13 cellular contexts compared by ENCODE assay signal in genomic region chr17:32878211-32878610, GRCh38. TPM values are rescaled to one million over a fixed set of nuclear protein-coding genes. Genes with fewer than 3 reads are reported as not detected.
DNase-seq lines count a peak whose midpoint lies in the region; ATAC-seq and TF ChIP-seq lines count a peak whose summit lies in the region.
"Had no signal": no experiment of that assay in that cellular context is flagged by ENCODE, and none has a peak within 500 bp of the region (broad histone marks: within the 10 kb centered on the region; RNA-seq: fewer than 3 reads in every experiment).

No MANE protein-coding gene starts in this region.

- no peak overlapping the region for H3K27ac ChIP-seq in lower lobe of right lung
- H3K27ac ChIP-seq in thyroid gland, result no peak overlapping the region
- H3K27ac ChIP-seq: VCaP had no signal

- no peaks in the 10 kb centered on the region for H3K27me3 Mint-ChIP-seq in MCF 10A (ENCODE audit: insufficient read depth, unreplicated experiment)

- intact Hi-C loops in MCF 10A (cut with micrococcal nuclease), result loop anchor here (5.0 to 10.0 kb wide), 3 partner anchors 34 to 117 kb away; partner anchors contain the start of gene SPACA3
- intact Hi-C loops in lower lobe of right lung (cut with DNase I), result loop anchor here (10.0 kb wide), 1 partner anchor 93 kb away; no protein-coding TSS in a partner anchor
- intact Hi-C loops in thyroid gland (cut with DNase I), result loop anchor here (5.0 to 10.0 kb wide), 2 partner anchors 56 to 57 kb away; no protein-coding TSS in a partner anchor

- H3K9me3 ChIP-seq in lower lobe of right lung, result no peaks in the 10 kb centered on the region
- no peaks in the 10 kb centered on the region for H3K9me3 ChIP-seq in thyroid gland

- ATAC-seq in lower lobe of right lung, result peak in 1 of 2 donors; percentile 34
- ATAC-seq in GM21825 (IDR thresholded peaks at IDR 0.05; ENCODE audit: unreplicated experiment), result no peak
- ATAC-seq: esophagus mucosa had no signal

- POLR2A ChIA-PET in MCF 10A (lab: Yijun Ruan, JAX), result interaction anchor here (1.1 to 4.9 kb wide), 8 partner anchors 24 to 99 kb away, joined by 3 to 78 read pairs (median 17); no protein-coding TSS in a partner anchor

- H3K4me3 ChIP-seq in lower lobe of right lung (no peak overlapping the region), thyroid gland (replicated peaks in 1 of 3) (no peak overlapping the region)

- H3K36me3 ChIP-seq in lower lobe of right lung (no peaks in the 10 kb centered on the region), thyroid gland (no peaks in the 10 kb centered on the region)

- TF ChIP-seq POLR2A in thyroid gland (IDR thresholded peaks at IDR 0.05), result no peak

- DNase-seq in GOT3 (lab: John Stamatoyannopoulos, UW), result peak; percentile 25
- peak; percentile 77 for DNase-seq in MCF 10A (ENCODE audit: unreplicated experiment)
- DNase-seq in lower lobe of right lung, result peak; percentile 75
- DNase-seq in thyroid gland, result peak; percentile 72 to 81
- DNase-seq in RPMI8226, result no peak
- no peak for DNase-seq in NCI-H446 treated with DMSO at 0.1 percent for 48 hours (lab: John Stamatoyannopoulos, UW)
- DNase-seq: activated T-cell treated with anti-CD3 and anti-CD28 coated beads, Interleukin-2, amount 50 U/mL, for 1 hour; Karpas-422; SHP77 treated with DMSO at 0.1 percent for 48 hours had no signal

- peaks cover 24% of the 10 kb centered on the region for H3K4me1 ChIP-seq in lower lobe of right lung
- H3K4me1 ChIP-seq in thyroid gland, result peaks cover 4 to 22% of the 10 kb centered on the region in 2 donors

- no peak for TF ChIP-seq CTCF in MCF 10A (IDR thresholded peaks at IDR 0.05; ENCODE audit: unreplicated experiment)
- TF ChIP-seq CTCF in lower lobe of right lung (IDR thresholded peaks at IDR 0.05), result no peak
- no peak for TF ChIP-seq CTCF in thyroid gland (IDR thresholded peaks at IDR 0.05)

- H3K27me3 ChIP-seq in lower lobe of right lung (ENCODE audit: low read depth) (no peaks in the 10 kb centered on the region), thyroid gland (no peaks in the 10 kb centered on the region)

- CTCF ChIA-PET in MCF 10A (lab: Yijun Ruan, JAX), result interaction anchor here (0.6 to 4.8 kb wide), 35 partner anchors 7 to 873 kb away, joined by 3 to 213 read pairs (median 10); a partner anchor contains a TSS

- no peaks in the 10 kb centered on the region for H3K36me3 Mint-ChIP-seq in MCF 10A (ENCODE audit: insufficient read depth, unreplicated experiment)

- no TSS peak for BruUV-seq in MCF 10A (replicated peaks; lab: Mats Ljungman, UMichigan)

- no peaks in the 10 kb centered on the region for H3K9me3 Mint-ChIP-seq in MCF 10A (ENCODE audit: unreplicated experiment)
- H3K9me3 Mint-ChIP-seq: neural crest cell had no signal

- WGBS in thyroid gland, 2 donors, result 59 to 83% methylated on average over 3 of the region's 3 CpGs

- H3K4me3 Mint-ChIP-seq in MCF 10A (ENCODE audit: unreplicated experiment), result no peak overlapping the region

- peak overlapping the region; percentile 52 for H3K27ac Mint-ChIP-seq in MCF 10A (ENCODE audit: low read depth, unreplicated experiment)

- H3K4me1 Mint-ChIP-seq in MCF 10A (ENCODE audit: insufficient read depth, unreplicated experiment), result peaks cover 13% of the 10 kb centered on the region

RNA-seq across cellular contexts. Expression of gene MYO1D, which starts 1.3 kb away (rescaled TPM):
- total RNA-seq in MCF 10A (2022) (20.7 and 30.5 TPM in 2 replicates), lower lobe of right lung (58.0 TPM), thyroid gland (100 to 1,000 TPM in 2 of 4 donors, 10 to 100 TPM in 2; 91.9 to 143 (median 97.8) TPM)

RNA-seq across cellular contexts. Expression of gene TMEM98, which starts 49.7 kb away (rescaled TPM):
- total RNA-seq in MCF 10A (2022) (5.2 and 9.2 TPM in 2 replicates), lower lobe of right lung (47.9 TPM), thyroid gland (100 to 1,000 TPM in 1 of 4 donors, 10 to 100 TPM in 3; 57.0 to 121 (median 74.8) TPM)

Comparison
In these comparisons a context has a peak if more than half of its experiments do, and no peak if none do; other contexts are left out.
1. DNase-seq: peak in GOT3 (single experiment), MCF 10A (single experiment), lower lobe of right lung (single experiment) and thyroid gland (2 of 2); none in RPMI8226 (single experiment) and NCI-H446 treated with DMSO at 0.1 percent for 48 hours (single experiment).